8 cellular contexts compared by ENCODE assay signal in the genomic region with DNA sequence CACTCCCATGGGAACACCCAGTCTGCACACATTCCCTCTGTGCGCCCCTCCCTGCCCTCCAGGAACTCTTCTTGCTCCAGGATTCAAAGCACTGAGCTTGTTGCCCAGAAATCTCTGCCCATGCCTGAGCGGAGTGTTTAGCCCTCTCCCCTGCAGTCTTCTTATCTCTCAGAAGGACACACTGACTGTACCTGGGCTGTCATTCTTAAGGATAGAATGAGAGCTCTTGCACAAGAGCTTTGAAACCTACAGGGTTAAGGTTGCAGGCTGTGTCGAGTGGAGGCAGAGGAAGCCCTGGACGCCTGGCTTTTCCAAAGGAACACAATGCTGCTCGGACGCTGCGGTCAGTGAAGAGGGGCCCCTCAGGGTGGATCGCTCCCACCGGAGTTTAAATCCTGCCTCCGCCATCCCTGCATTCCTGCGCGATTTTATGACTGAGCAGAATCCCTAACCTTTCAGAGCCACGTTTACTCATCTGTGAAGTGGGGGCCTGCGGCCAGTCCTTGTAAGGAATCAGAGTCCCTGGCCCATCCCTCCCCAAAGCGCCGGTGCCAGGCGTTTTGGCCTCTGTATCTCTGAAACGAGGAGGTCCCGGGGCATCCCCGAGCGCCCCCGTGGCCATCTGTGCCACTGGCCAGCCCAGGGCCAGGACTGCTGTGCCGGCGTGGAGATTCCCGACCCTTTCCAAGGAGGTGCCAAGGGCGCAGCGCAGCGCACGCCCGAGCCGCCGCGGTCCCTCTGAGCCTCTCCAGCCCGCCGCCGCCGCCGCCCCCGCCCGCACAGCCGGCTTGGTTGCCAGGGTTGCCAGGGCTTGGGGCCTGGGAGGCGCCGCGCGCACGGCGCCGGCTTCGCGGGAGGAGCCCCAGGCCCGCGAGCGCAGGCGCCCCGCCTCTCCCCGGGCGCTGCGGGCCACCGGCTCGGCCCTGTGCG. TPM values are rescaled to one million over a fixed set of nuclear protein-coding genes. Genes with fewer than 3 reads are reported as not detected.
DNase-seq lines count a peak whose midpoint lies in the region; ATAC-seq and TF ChIP-seq lines count a peak whose summit lies in the region.

No MANE protein-coding gene starts in this region.

- H3K27me3 ChIP-seq in H7 (ENCODE audit: control insufficient read depth, insufficient read depth, low read length) = peaks cover 30% of the 10 kb centered on the region
- H3K27me3 ChIP-seq in hepatocyte = no peaks in the 10 kb centered on the region
- H3K27me3 ChIP-seq in skeletal muscle satellite cell (ENCODE audit: control insufficient read depth, insufficient read depth, low read length) = peaks cover 49% of the 10 kb centered on the region

- H3K4me2 ChIP-seq in hepatocyte (peak overlapping the region; percentile 96), skeletal muscle satellite cell (ENCODE audit: low read length) (peak overlapping the region; percentile 84)

- WGBS in hepatocyte (ENCODE audit: low lambda C conversion rate, missing lambda C conversion rate) = 3% methylated on average over 46 of the region's 61 CpGs

- no peaks in the 10 kb centered on the region for H3K79me2 ChIP-seq in hepatocyte

- H3K4me1 ChIP-seq in hepatocyte (ENCODE audit: insufficient read depth) (peaks cover 12% of the 10 kb centered on the region), skeletal muscle satellite cell (ENCODE audit: control insufficient read depth, insufficient read depth, low read length) (no peaks in the 10 kb centered on the region)

- DNase-seq in H7 (peak; percentile 93), hepatocyte (ENCODE audit: low spot score) (peak; percentile 68), SHP77 (lab: John Stamatoyannopoulos, UW) (no peak), NCI-H446 (lab: John Stamatoyannopoulos, UW) (no peak), MV-4-11 (lab: John Stamatoyannopoulos, UW) (no peak), NCI-H1694 treated with DMSO at 0.1 percent for 48 hours (lab: John Stamatoyannopoulos, UW) (no peak)
- no peak for DNase-seq in activated CD8-positive, alpha-beta memory T cell treated with anti-CD3 and anti-CD28 coated beads, Interleukin-2, amount 10 ng/mL, durations not matched to agents 7 days and 5 days

- no peaks in the 10 kb centered on the region for H3K9me2 ChIP-seq in hepatocyte (replicated peaks; ENCODE audit: insufficient read depth)

- no peak overlapping the region for H3K4me3 Mint-ChIP-seq in activated CD8-positive, alpha-beta memory T cell treated with anti-CD3 and anti-CD28 coated beads, Interleukin-2, amount 10 ng/mL, durations not matched to agents 7 days and 5 days

- CTCF ChIA-PET in activated CD8-positive, alpha-beta memory T cell treated with anti-CD3 and anti-CD28 coated beads, Interleukin-2, amount 10 ng/mL, durations not matched to agents 7 days and 5 days (lab: Charles Lee) = no interaction called here

- no peaks in the 10 kb centered on the region for H3K36me3 Mint-ChIP-seq in activated CD8-positive, alpha-beta memory T cell treated with anti-CD3 and anti-CD28 coated beads, Interleukin-2, amount 10 ng/mL, durations not matched to agents 7 days and 5 days

- peaks cover 56% of the 10 kb centered on the region for H3K27me3 Mint-ChIP-seq in activated CD8-positive, alpha-beta memory T cell treated with anti-CD3 and anti-CD28 coated beads, Interleukin-2, amount 10 ng/mL, durations not matched to agents 7 days and 5 days

- peaks cover 5% of the 10 kb centered on the region for H3K4me1 Mint-ChIP-seq in activated CD8-positive, alpha-beta memory T cell treated with anti-CD3 and anti-CD28 coated beads, Interleukin-2, amount 10 ng/mL, durations not matched to agents 7 days and 5 days

- no peak overlapping the region for H3K9ac ChIP-seq in skeletal muscle satellite cell (ENCODE audit: low read depth, low read length)

- no peaks in the 10 kb centered on the region for H3K36me3 ChIP-seq in H7 (replicated peaks; ENCODE audit: control insufficient read depth, insufficient read depth, low read length)
- no peaks in the 10 kb centered on the region for H3K36me3 ChIP-seq in hepatocyte (replicated peaks; ENCODE audit: insufficient read depth, low read depth)
- H3K36me3 ChIP-seq in skeletal muscle satellite cell (ENCODE audit: insufficient read depth, low read length) = no peaks in the 10 kb centered on the region

- no peaks in the 10 kb centered on the region for H4K20me1 ChIP-seq in hepatocyte (ENCODE audit: insufficient read depth, poor library complexity, severe bottlenecking)

- peak overlapping the region; percentile 38 for H2AFZ ChIP-seq in hepatocyte

- no peaks in the 10 kb centered on the region for H3K9me3 Mint-ChIP-seq in activated CD8-positive, alpha-beta memory T cell treated with anti-CD3 and anti-CD28 coated beads, Interleukin-2, amount 10 ng/mL, durations not matched to agents 7 days and 5 days (ENCODE audit: low read depth)

- no peak overlapping the region for H3K27ac ChIP-seq in hepatocyte

- no peaks in the 10 kb centered on the region for H3K9me3 ChIP-seq in hepatocyte (ENCODE audit: low read depth)
- H3K9me3 ChIP-seq in skeletal muscle satellite cell (replicated peaks; ENCODE audit: low read length) = no peaks in the 10 kb centered on the region

- H3K27ac Mint-ChIP-seq in activated CD8-positive, alpha-beta memory T cell treated with anti-CD3 and anti-CD28 coated beads, Interleukin-2, amount 10 ng/mL, durations not matched to agents 7 days and 5 days = no peak overlapping the region

- no peak for TF ChIP-seq CTCF in hepatocyte (IDR thresholded peaks at IDR 0.05; ENCODE audit: poor library complexity)

- ATAC-seq in activated CD8-positive, alpha-beta memory T cell treated with anti-CD3 and anti-CD28 coated beads, Interleukin-2, amount 10 ng/mL, durations not matched to agents 7 days and 5 days = peak; percentile 34

- H3K4me3 ChIP-seq in H7 (ENCODE audit: insufficient read depth, low read depth, low read length) = peak overlapping the region; percentile 58
- peak overlapping the region; percentile 38 for H3K4me3 ChIP-seq in hepatocyte
- peak overlapping the region; percentile 65 for H3K4me3 ChIP-seq in skeletal muscle satellite cell (ENCODE audit: low read length)

RNA-seq across cellular contexts. Expression of a gene that starts 58.9 kb away (rescaled TPM):
- 57.6 and 73.6 TPM in 2 replicates for total RNA-seq in H7 (2014; rRNA removed; shearing (Covaris generic))
- 10 to 100 TPM; 40.6 to 65.5 TPM for total RNA-seq in activated CD8-positive, alpha-beta memory T cell treated with anti-CD3 and anti-CD28 coated beads, Interleukin-2, amount 10 ng/mL, durations not matched to agents 7 days and 5 days
- 116 and 123 TPM in 2 replicates for total RNA-seq in hepatocyte
- 40.0 and 45.2 TPM in 2 replicates for polyA plus RNA-seq in hepatocyte
- total RNA-seq in skeletal muscle satellite cell (2012; rRNA removed) = 63.4 and 65.5 TPM in 2 replicates

Comparison
In these comparisons a context has a peak if more than half of its experiments do, and no peak if none do; other contexts are left out.
1. DNase-seq: peak in H7 (single experiment) and hepatocyte (single experiment); none in activated CD8-positive, alpha-beta memory T cell treated with anti-CD3 and anti-CD28 coated beads, Interleukin-2, amount 10 ng/mL, durations not matched to agents 7 days and 5 days (single experiment), SHP77 (0 of 2), NCI-H446 (0 of 2), MV-4-11 (single experiment) and NCI-H1694 treated with DMSO at 0.1 percent for 48 hours (single experiment).
2. Peak in every context shown above with its lines, with median percentiles within 50 percentile points of each other: H3K4me3 ChIP-seq.